Comparison of ENCODE assay signal across 1 cellular context in the genomic region with DNA sequence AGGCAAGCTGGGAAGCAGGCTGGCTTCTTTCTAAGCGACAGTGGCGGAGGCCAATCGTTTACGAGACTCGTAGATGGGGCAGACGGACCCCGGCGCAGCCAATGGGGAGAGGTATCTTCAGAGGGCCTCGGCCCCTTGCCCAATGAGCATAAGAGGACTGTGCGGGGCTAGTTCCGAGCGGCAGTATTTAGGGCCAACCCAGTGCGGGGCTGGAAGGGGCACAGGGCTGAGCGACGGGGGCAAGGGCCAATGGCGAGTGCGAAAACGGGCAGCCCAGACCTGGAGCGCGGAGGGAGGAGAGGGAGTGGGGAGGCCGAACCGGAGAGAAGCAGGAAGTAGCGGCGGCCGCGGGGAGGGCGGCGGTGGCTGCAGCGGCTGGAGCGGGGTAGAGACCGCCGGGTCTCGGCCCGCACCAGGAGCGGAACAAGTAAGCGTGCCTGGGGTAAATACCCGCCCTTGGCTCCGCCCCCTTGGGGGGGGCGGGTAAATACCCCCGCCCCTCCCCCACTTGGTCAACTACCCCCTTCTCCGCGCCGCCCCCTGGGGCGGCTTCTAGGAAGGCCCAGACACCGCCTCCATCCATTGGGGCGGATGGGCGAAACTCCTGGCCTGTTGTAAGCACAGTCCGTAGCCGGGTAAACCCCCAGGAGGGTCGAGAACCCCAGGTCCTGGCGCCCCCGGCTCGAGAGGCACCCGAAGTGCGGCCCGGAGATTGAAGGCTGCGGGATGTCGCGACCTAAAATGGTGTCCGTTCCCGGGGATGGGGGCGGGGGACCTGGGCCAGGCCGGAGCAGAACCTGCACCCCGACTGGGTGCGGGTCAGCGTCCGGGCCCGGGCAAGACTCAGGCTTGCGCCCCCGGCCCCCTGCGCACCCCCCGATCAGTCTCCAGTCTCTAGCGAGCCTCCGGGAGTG.
TF ChIP-seq lines count a peak whose summit lies in the region.

A gene with protein sequence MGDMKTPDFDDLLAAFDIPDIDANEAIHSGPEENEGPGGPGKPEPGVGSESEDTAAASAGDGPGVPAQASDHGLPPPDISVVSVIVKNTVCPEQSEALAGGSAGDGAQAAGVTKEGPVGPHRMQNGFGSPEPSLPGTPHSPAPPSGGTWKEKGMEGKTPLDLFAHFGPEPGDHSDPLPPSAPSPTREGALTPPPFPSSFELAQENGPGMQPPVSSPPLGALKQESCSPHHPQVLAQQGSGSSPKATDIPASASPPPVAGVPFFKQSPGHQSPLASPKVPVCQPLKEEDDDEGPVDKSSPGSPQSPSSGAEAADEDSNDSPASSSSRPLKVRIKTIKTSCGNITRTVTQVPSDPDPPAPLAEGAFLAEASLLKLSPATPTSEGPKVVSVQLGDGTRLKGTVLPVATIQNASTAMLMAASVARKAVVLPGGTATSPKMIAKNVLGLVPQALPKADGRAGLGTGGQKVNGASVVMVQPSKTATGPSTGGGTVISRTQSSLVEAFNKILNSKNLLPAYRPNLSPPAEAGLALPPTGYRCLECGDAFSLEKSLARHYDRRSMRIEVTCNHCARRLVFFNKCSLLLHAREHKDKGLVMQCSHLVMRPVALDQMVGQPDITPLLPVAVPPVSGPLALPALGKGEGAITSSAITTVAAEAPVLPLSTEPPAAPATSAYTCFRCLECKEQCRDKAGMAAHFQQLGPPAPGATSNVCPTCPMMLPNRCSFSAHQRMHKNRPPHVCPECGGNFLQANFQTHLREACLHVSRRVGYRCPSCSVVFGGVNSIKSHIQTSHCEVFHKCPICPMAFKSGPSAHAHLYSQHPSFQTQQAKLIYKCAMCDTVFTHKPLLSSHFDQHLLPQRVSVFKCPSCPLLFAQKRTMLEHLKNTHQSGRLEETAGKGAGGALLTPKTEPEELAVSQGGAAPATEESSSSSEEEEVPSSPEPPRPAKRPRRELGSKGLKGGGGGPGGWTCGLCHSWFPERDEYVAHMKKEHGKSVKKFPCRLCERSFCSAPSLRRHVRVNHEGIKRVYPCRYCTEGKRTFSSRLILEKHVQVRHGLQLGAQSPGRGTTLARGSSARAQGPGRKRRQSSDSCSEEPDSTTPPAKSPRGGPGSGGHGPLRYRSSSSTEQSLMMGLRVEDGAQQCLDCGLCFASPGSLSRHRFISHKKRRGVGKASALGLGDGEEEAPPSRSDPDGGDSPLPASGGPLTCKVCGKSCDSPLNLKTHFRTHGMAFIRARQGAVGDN (plus strand): TSS at position 331 of the 914 bp plus-strand sequence. CDS start 3,993 bp downstream, outside the sequence.

TF ChIP-seq in HepG2, 621 proteins besides CTCF, POLR2A, EP300 and RAD21 (continued from another document):
- TF ChIP-seq, protein P1, sequence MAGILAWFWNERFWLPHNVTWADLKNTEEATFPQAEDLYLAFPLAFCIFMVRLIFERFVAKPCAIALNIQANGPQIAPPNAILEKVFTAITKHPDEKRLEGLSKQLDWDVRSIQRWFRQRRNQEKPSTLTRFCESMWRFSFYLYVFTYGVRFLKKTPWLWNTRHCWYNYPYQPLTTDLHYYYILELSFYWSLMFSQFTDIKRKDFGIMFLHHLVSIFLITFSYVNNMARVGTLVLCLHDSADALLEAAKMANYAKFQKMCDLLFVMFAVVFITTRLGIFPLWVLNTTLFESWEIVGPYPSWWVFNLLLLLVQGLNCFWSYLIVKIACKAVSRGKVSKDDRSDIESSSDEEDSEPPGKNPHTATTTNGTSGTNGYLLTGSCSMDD (CRISPR knock-in tag; IDR thresholded peaks at IDR 0.05), result no peak
- no peak for TF ChIP-seq TMF1 (CRISPR knock-in tag; IDR thresholded peaks at IDR 0.05; ENCODE audit: low read depth)
- no peak for TF ChIP-seq ZBTB3 (CRISPR knock-in tag; IDR thresholded peaks at IDR 0.05; ENCODE audit: borderline replicate concordance, low read depth)
- no peak for TF ChIP-seq RNF2 (conservative IDR thresholded peaks at IDR 0.05; ENCODE audit: low read depth)
- TF ChIP-seq NONO (IDR thresholded peaks at IDR 0.05), result no peak
- TF ChIP-seq NONO (CRISPR knock-in tag; conservative IDR thresholded peaks at IDR 0.05), result no peak; the same call in 1 of the 2 replicates
- TF ChIP-seq, protein P2, sequence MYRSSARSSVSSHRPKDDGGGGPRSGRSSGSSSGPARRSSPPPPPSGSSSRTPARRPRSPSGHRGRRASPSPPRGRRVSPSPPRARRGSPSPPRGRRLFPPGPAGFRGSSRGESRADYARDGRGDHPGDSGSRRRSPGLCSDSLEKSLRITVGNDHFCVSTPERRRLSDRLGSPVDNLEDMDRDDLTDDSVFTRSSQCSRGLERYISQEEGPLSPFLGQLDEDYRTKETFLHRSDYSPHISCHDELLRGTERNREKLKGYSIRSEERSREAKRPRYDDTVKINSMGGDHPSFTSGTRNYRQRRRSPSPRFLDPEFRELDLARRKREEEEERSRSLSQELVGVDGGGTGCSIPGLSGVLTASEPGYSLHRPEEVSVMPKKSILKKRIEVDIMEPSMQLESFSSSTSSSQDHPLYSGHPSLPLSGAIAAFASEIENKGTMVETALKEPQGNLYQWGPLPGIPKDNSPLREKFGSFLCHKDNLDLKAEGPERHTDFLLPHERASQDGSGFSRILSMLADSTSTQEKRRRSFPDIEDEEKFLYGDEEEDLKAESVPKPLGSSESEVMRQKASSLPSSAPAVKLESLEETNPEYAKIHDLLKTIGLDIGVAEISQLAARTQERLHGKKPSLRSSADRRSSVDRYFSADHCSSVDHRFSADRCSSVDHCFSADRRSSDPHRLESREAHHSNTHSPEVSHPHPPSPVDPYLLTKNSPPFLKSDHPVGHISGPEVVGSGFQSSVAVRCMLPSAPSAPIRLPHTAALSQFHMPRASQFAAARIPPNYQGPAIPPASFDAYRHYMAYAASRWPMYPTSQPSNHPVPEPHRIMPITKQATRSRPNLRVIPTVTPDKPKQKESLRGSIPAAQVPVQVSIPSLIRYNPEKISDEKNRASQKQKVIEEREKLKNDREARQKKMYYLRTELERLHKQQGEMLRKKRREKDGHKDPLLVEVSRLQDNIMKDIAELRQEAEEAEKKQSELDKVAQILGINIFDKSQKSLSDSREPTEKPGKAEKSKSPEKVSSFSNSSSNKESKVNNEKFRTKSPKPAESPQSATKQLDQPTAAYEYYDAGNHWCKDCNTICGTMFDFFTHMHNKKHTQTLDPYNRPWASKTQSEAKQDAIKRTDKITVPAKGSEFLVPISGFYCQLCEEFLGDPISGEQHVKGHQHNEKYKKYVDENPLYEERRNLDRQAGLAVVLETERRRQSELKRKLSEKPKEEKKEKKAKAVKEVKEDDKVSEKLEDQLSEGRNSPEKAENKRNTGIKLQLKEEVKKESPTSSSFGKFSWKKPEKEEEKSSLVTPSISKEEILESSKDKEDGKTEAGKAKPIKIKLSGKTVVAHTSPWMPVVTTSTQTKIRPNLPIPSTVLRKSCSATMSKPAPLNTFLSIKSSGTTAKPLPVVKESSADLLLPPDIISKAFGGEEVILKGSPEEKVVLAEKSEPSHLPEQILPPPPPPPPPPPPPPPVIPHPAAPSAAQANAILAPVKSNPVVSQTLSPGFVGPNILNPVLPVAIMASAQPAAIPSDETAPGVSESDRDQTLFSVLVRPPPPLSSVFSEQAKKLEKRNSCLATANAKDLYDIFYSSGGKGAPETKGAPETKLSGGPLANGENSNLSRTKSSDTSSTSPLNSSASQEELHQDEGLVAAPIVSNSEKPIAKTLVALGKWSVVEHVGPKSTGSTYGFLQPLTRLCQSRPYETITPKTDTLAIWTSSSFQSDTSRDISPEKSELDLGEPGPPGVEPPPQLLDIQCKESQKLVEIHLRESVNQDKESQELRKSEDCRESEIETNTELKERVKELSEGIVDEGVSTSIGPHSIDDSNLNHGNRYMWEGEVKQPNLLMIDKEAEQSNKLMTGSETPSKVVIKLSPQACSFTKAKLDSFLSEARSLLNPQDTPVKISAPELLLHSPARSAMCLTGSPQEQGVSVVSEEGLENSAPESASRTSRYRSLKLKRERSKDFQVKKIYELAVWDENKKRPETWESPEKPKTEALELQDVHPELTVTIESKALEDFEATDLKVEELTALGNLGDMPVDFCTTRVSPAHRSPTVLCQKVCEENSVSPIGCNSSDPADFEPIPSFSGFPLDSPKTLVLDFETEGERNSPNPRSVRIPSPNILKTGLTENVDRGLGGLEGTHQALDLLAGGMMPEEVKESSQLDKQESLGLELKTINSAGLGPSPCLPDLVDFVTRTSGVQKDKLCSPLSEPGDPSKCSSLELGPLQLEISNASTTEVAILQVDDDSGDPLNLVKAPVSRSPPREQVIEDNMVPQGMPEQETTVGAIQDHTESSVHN (CRISPR knock-in tag; IDR thresholded peaks at IDR 0.05), result no peak
- no peak for TF ChIP-seq FIP1L1 (IDR thresholded peaks at IDR 0.05; ENCODE audit: borderline replicate concordance, insufficient read depth, low read depth, low read length)
- no peak for TF ChIP-seq NR2F1 (CRISPR knock-in tag; IDR thresholded peaks at IDR 0.05)
- TF ChIP-seq NFATC3 (CRISPR knock-in tag; IDR thresholded peaks at IDR 0.05), result no peak
- TF ChIP-seq RBM39 (IDR thresholded peaks at IDR 0.05; ENCODE audit: low read depth, low read length, poor library complexity, severe bottlenecking), result peak; percentile 91
- TF ChIP-seq, protein P3, sequence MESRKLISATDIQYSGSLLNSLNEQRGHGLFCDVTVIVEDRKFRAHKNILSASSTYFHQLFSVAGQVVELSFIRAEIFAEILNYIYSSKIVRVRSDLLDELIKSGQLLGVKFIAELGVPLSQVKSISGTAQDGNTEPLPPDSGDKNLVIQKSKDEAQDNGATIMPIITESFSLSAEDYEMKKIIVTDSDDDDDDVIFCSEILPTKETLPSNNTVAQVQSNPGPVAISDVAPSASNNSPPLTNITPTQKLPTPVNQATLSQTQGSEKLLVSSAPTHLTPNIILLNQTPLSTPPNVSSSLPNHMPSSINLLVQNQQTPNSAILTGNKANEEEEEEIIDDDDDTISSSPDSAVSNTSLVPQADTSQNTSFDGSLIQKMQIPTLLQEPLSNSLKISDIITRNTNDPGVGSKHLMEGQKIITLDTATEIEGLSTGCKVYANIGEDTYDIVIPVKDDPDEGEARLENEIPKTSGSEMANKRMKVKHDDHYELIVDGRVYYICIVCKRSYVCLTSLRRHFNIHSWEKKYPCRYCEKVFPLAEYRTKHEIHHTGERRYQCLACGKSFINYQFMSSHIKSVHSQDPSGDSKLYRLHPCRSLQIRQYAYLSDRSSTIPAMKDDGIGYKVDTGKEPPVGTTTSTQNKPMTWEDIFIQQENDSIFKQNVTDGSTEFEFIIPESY (CRISPR knock-in tag; IDR thresholded peaks at IDR 0.05), result no peak
- TF ChIP-seq HNRNPLL (IDR thresholded peaks at IDR 0.05; ENCODE audit: low read depth, low read length, poor library complexity, severe bottlenecking), result no peak
- TF ChIP-seq ZNF746 (CRISPR knock-in tag; IDR thresholded peaks at IDR 0.05), result peak; percentile 22; the same call in 1 of the 2 replicates
